21 cellular contexts compared by ENCODE assay signal in genomic region chr1:3114846-3115245, GRCh38. TPM values are rescaled to one million over a fixed set of nuclear protein-coding genes. Genes with fewer than 3 reads are reported as not detected.
DNase-seq lines count a peak whose midpoint lies in the region; ATAC-seq and TF ChIP-seq lines count a peak whose summit lies in the region.
"Had no signal": no experiment of that assay in that cellular context is flagged by ENCODE, and none has a peak within 500 bp of the region (broad histone marks: within the 10 kb centered on the region; RNA-seq: fewer than 3 reads in every experiment).

No MANE protein-coding gene starts in this region.

- peak overlapping the region; percentile 32 for H2BK120ac ChIP-seq in neuronal stem cell (ENCODE audit: low read depth, low read length)

- H3K4me1 ChIP-seq in heart left ventricle (peaks cover 0 to 63% (median 15%) of the 10 kb centered on the region in 12 donors), neuronal stem cell (ENCODE audit: control insufficient read depth in 2 of 2, insufficient read depth in 1 of 2, low read depth in 1 of 2, low read length in 2 of 2) (peaks cover 2 to 58% of the 10 kb centered on the region in 2 donors), tibial nerve (peaks cover 0 to 81% (median 32%) of the 10 kb centered on the region in 4 donors)

- H3K36me3 ChIP-seq in heart left ventricle: no peaks in the 10 kb centered on the region
- peaks cover 0 to 5% of the 10 kb centered on the region in 2 donors for H3K36me3 ChIP-seq in neuronal stem cell (replicated peaks in 1 of 2; ENCODE audit: control insufficient read depth in 2 of 2, insufficient read depth in 2 of 2, low read length in 2 of 2)
- no peaks in the 10 kb centered on the region for H3K36me3 ChIP-seq in tibial nerve

- H3K36me3 Mint-ChIP-seq in activated CD8-positive, alpha-beta memory T cell treated with anti-CD3 and anti-CD28 coated beads, Interleukin-2, amount 10 ng/mL, durations not matched to agents 7 days and 5 days: no peaks in the 10 kb centered on the region
- H3K36me3 Mint-ChIP-seq: CD8-positive, alpha-beta memory T cell had no signal

- H3K4me3 ChIP-seq in heart left ventricle (no peak overlapping the region), coronary artery (no peak overlapping the region), neuronal stem cell (ENCODE audit: low read length in 2 of 2) (no peak overlapping the region), tibial nerve (no peak overlapping the region)
- H3K4me3 ChIP-seq: GM23338 had no signal

- H3K27me3 ChIP-seq in heart left ventricle (no peaks in the 10 kb centered on the region), neuronal stem cell (ENCODE audit: control insufficient read depth in 3 of 3, insufficient read depth in 3 of 3, low read depth in 1 of 3, low read length in 3 of 3) (peaks cover 0 to 20% (median 3%) of the 10 kb centered on the region in 3 experiments), tibial nerve (no peaks in the 10 kb centered on the region)

- H2AK5ac ChIP-seq in neuronal stem cell (ENCODE audit: low read depth, low read length): peak overlapping the region; percentile 98

- H3K14ac ChIP-seq in neuronal stem cell (ENCODE audit: low read length): no peak overlapping the region

- peaks cover 22% of the 10 kb centered on the region for H3K79me1 ChIP-seq in neuronal stem cell (ENCODE audit: low read depth, low read length)

- H3K9ac ChIP-seq in neuronal stem cell (ENCODE audit: low read depth, low read length, poor library complexity): no peak overlapping the region

- no peak for TF ChIP-seq CTCF in heart left ventricle (IDR thresholded peaks at IDR 0.05)
- TF ChIP-seq CTCF in coronary artery (IDR thresholded peaks at IDR 0.05): no peak
- no peak for TF ChIP-seq CTCF in tibial nerve (IDR thresholded peaks at IDR 0.05)

- TF ChIP-seq POLR2A in heart left ventricle (IDR thresholded peaks at IDR 0.05): no peak
- TF ChIP-seq POLR2A in tibial nerve (IDR thresholded peaks at IDR 0.05): no peak

- peak overlapping the region; percentile 92 for H3K18ac ChIP-seq in neuronal stem cell (ENCODE audit: low read length)

- DNase-seq in heart left ventricle: no peak
- DNase-seq in cardiac septum (ENCODE audit: low spot score): no peak
- DNase-seq in coronary artery (ENCODE audit: low spot score): no peak
- DNase-seq in neuronal stem cell (ENCODE audit: low spot score): no peak
- no peak for DNase-seq in tibial nerve (ENCODE audit: low spot score in 2 of 2)
- no peak for DNase-seq in activated CD8-positive, alpha-beta memory T cell treated with anti-CD3 and anti-CD28 coated beads, Interleukin-2, amount 10 ng/mL, durations not matched to agents 7 days and 5 days
- DNase-seq: CD8-positive, alpha-beta memory T cell; DMS153; HCEC 1CT; Kasumi-1; NCI-H1694; NCI-H2081; NCI-H2171; NCI-H345; NCI-H524 treated with DMSO at 0.1 percent for 48 hours; OCI-M1 had no signal

- no peak overlapping the region for H2BK5ac ChIP-seq in neuronal stem cell (ENCODE audit: low read length)

- peak overlapping the region; percentile 76 for H2BK15ac ChIP-seq in neuronal stem cell (ENCODE audit: low read length)

- ATAC-seq in heart left ventricle (peak in 3 of 4 donors; percentile 10 to 41 (median 29)), HG02763 (IDR thresholded peaks at IDR 0.05; ENCODE audit: unreplicated experiment) (no peak), GM18873 (IDR thresholded peaks at IDR 0.05; ENCODE audit: low FRiP score, unreplicated experiment) (no peak)
- ATAC-seq in activated CD8-positive, alpha-beta memory T cell treated with anti-CD3 and anti-CD28 coated beads, Interleukin-2, amount 10 ng/mL, durations not matched to agents 7 days and 5 days: no peak
- ATAC-seq: GM23338 had no signal

- peak overlapping the region; percentile 48 for H2BK12ac ChIP-seq in neuronal stem cell (ENCODE audit: low read length)

- peak overlapping the region; percentile 96 for H3K23ac ChIP-seq in neuronal stem cell (ENCODE audit: low read depth, low read length, poor library complexity)

- no peak overlapping the region for H4K8ac ChIP-seq in neuronal stem cell (ENCODE audit: low read depth, low read length)

- H3K9me3 Mint-ChIP-seq in activated CD8-positive, alpha-beta memory T cell treated with anti-CD3 and anti-CD28 coated beads, Interleukin-2, amount 10 ng/mL, durations not matched to agents 7 days and 5 days (ENCODE audit: low read depth): no peaks in the 10 kb centered on the region
- H3K9me3 Mint-ChIP-seq: CD8-positive, alpha-beta memory T cell; GM23338 had no signal

- peak overlapping the region; percentile 76 for H4K91ac ChIP-seq in neuronal stem cell (ENCODE audit: low read depth, low read length, poor library complexity)

- no peak overlapping the region for H3K4me3 Mint-ChIP-seq in activated CD8-positive, alpha-beta memory T cell treated with anti-CD3 and anti-CD28 coated beads, Interleukin-2, amount 10 ng/mL, durations not matched to agents 7 days and 5 days
- H3K4me3 Mint-ChIP-seq: CD8-positive, alpha-beta memory T cell; GM23338 had no signal

- H3K27ac ChIP-seq in heart left ventricle: no peak overlapping the region
- H3K27ac ChIP-seq in coronary artery: peak overlapping the region; percentile 60 to 82
- no peak overlapping the region for H3K27ac ChIP-seq in neuronal stem cell (replicated peaks; ENCODE audit: low read length)
- H3K27ac ChIP-seq in tibial nerve: peak overlapping the region; percentile 51 to 82 (median 68)
- H3K27ac ChIP-seq: C4-2B had no signal

- TF ChIP-seq EP300 in tibial nerve (IDR thresholded peaks at IDR 0.05): no peak

- H3K4ac ChIP-seq in neuronal stem cell (ENCODE audit: low read length): peak overlapping the region; percentile 61

- H2AFZ ChIP-seq in neuronal stem cell (ENCODE audit: low read length): no peak overlapping the region
- H2AFZ ChIP-seq: GM23338 had no signal

- no peaks in the 10 kb centered on the region for H3K27me3 Mint-ChIP-seq in activated CD8-positive, alpha-beta memory T cell treated with anti-CD3 and anti-CD28 coated beads, Interleukin-2, amount 10 ng/mL, durations not matched to agents 7 days and 5 days
- H3K27me3 Mint-ChIP-seq: CD8-positive, alpha-beta memory T cell had no signal

- no peak overlapping the region for H3K4me2 ChIP-seq in neuronal stem cell (ENCODE audit: insufficient read depth, low read length, poor library complexity, severe bottlenecking)
- H3K4me2 ChIP-seq: GM23338 had no signal

- intact Hi-C loops in heart left ventricle (cut with DNase I): no loop called here
- intact Hi-C loops in cardiac septum (cut with DNase I): no loop called here

- H3K9me3 ChIP-seq in heart left ventricle: no peaks in the 10 kb centered on the region
- peaks cover 0 to 7% of the 10 kb centered on the region in 2 donors for H3K9me3 ChIP-seq in neuronal stem cell (replicated peaks in 1 of 2; ENCODE audit: control insufficient read depth in 2 of 2, insufficient read depth in 1 of 2, low read depth in 1 of 2, low read length in 2 of 2)
- no peaks in the 10 kb centered on the region for H3K9me3 ChIP-seq in tibial nerve

- H3K4me1 Mint-ChIP-seq in activated CD8-positive, alpha-beta memory T cell treated with anti-CD3 and anti-CD28 coated beads, Interleukin-2, amount 10 ng/mL, durations not matched to agents 7 days and 5 days: no peaks in the 10 kb centered on the region
- H3K4me1 Mint-ChIP-seq: CD8-positive, alpha-beta memory T cell; GM23338 had no signal

- CTCF ChIA-PET in activated CD8-positive, alpha-beta memory T cell treated with anti-CD3 and anti-CD28 coated beads, Interleukin-2, amount 10 ng/mL, durations not matched to agents 7 days and 5 days (lab: Charles Lee): no interaction called here

- 66 to 80% (median 72%) methylated on average over 3 to 8 of the region's 8 CpGs for WGBS in heart left ventricle, 4 donors
- no CpG with 5 or more reads among the region's 8 CpGs for WGBS in neuronal stem cell (ENCODE audit: extremely low coverage in 2 of 2, insufficient read length in 2 of 2, insufficient replicate concordance in 1 of 2), 2 donors
- WGBS in tibial nerve, 2 donors: 45 to 62% methylated on average over 7 to 8 of the region's 8 CpGs

- H3K27ac Mint-ChIP-seq in activated CD8-positive, alpha-beta memory T cell treated with anti-CD3 and anti-CD28 coated beads, Interleukin-2, amount 10 ng/mL, durations not matched to agents 7 days and 5 days: no peak overlapping the region
- H3K27ac Mint-ChIP-seq: CD8-positive, alpha-beta memory T cell; GM23338 had no signal

RNA-seq across cellular contexts. Expression of gene PRDM16, which starts 45.8 kb away (rescaled TPM):
- total RNA-seq in heart left ventricle (10 to 100 TPM in 7 of 9 donors, 1 to 10 TPM in 2; 6.0 to 22.7 (median 14.4) TPM), cardiac septum (12.9 TPM), tibial nerve (10 to 100 TPM in 3 of 4 donors, 1 to 10 TPM in 1; 5.9 to 41.7 (median 11.2) TPM)
- polyA plus RNA-seq in heart left ventricle: 10 to 100 TPM; 11.3 to 13.1 TPM
- 7.9 TPM for polyA plus RNA-seq in neuronal stem cell (2013, experiment 1 of 2)
- polyA plus RNA-seq in neuronal stem cell (2013, experiment 2 of 2): 7.6 TPM
- total RNA-seq in activated CD8-positive, alpha-beta memory T cell treated with anti-CD3 and anti-CD28 coated beads, Interleukin-2, amount 10 ng/mL, durations not matched to agents 7 days and 5 days: not detected
- total RNA-seq: CD8-positive, alpha-beta memory T cell; MCF 10A had no signal
- polyA plus RNA-seq: CD8-positive, alpha-beta memory T cell had no signal

Comparison
In these comparisons a context has a peak if more than half of its experiments do, and no peak if none do; other contexts are left out.
1. ATAC-seq: peak in heart left ventricle (3 of 4); none in HG02763 (single experiment), GM18873 (single experiment) and activated CD8-positive, alpha-beta memory T cell treated with anti-CD3 and anti-CD28 coated beads, Interleukin-2, amount 10 ng/mL, durations not matched to agents 7 days and 5 days (single experiment).
2. H3K27ac ChIP-seq: peak in coronary artery (2 of 2) and tibial nerve (4 of 4); none in heart left ventricle (0 of 12) and neuronal stem cell (single experiment).
3. RNA of gene PRDM16, which starts 45.8 kb away (total RNA-seq): 6.0 to 22.7 TPM in heart left ventricle, 12.9 TPM in cardiac septum (single experiment) and 5.9 to 41.7 TPM in tibial nerve; not detected in activated CD8-positive, alpha-beta memory T cell treated with anti-CD3 and anti-CD28 coated beads, Interleukin-2, amount 10 ng/mL, durations not matched to agents 7 days and 5 days; every median in the first group is over 4 times any median in the second.